ENCODE assay signal across 1 cellular context in the genomic region with DNA sequence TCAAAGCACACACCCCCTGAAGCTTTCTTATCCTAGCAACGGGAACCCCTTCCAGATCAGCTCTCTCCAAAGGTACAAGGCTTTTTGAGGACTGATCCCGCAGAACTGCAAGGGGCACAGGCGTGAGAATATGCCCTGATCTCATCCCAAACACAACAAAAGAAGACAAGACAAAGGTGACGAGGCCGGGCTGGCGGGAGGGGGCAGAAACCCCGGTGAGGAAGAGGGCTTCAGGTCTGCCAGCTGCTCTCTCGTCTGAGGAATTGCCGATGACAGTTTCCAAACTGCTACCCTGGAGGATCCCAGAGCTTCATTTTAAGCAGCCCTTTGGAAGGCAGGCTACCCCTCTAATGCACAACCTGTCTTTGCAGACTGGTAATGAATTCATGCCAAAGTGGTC.
TF ChIP-seq lines count a peak whose summit lies in the region.

No MANE protein-coding gene starts in this region.

TF ChIP-seq in SK-N-SH, 30 proteins besides CTCF, POLR2A, EP300 and RAD21:
- TF ChIP-seq, protein P1, sequence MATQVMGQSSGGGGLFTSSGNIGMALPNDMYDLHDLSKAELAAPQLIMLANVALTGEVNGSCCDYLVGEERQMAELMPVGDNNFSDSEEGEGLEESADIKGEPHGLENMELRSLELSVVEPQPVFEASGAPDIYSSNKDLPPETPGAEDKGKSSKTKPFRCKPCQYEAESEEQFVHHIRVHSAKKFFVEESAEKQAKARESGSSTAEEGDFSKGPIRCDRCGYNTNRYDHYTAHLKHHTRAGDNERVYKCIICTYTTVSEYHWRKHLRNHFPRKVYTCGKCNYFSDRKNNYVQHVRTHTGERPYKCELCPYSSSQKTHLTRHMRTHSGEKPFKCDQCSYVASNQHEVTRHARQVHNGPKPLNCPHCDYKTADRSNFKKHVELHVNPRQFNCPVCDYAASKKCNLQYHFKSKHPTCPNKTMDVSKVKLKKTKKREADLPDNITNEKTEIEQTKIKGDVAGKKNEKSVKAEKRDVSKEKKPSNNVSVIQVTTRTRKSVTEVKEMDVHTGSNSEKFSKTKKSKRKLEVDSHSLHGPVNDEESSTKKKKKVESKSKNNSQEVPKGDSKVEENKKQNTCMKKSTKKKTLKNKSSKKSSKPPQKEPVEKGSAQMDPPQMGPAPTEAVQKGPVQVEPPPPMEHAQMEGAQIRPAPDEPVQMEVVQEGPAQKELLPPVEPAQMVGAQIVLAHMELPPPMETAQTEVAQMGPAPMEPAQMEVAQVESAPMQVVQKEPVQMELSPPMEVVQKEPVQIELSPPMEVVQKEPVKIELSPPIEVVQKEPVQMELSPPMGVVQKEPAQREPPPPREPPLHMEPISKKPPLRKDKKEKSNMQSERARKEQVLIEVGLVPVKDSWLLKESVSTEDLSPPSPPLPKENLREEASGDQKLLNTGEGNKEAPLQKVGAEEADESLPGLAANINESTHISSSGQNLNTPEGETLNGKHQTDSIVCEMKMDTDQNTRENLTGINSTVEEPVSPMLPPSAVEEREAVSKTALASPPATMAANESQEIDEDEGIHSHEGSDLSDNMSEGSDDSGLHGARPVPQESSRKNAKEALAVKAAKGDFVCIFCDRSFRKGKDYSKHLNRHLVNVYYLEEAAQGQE (IDR thresholded peaks at IDR 0.05; ENCODE audit: low read depth, low read length), result no peak
- no peak for TF ChIP-seq RFX5 (IDR thresholded peaks at IDR 0.05; ENCODE audit: low read length)
